Comparison of ENCODE assay signal across 8 cellular contexts in genomic region chr2:117470311-117471095, GRCh38.
DNase-seq lines count a peak whose midpoint lies in the region; ATAC-seq and TF ChIP-seq lines count a peak whose summit lies in the region.

No MANE protein-coding gene starts in this region.

- H3K36me3 ChIP-seq in Peyer's patch (no peaks in the 10 kb centered on the region), upper lobe of left lung (no peaks in the 10 kb centered on the region)

- H3K4me1 ChIP-seq in Peyer's patch (no peaks in the 10 kb centered on the region), upper lobe of left lung (no peaks in the 10 kb centered on the region)

- H3K9me3 ChIP-seq in Peyer's patch (peaks cover 0 to 3% (median 0%) of the 10 kb centered on the region in 4 donors), upper lobe of left lung (peaks cover 0 to 2% (median 0%) of the 10 kb centered on the region in 4 donors)

- H3K4me3 ChIP-seq in Peyer's patch (no peak overlapping the region), upper lobe of left lung (no peak overlapping the region)

- peaks cover 12 to 14% of the 10 kb centered on the region in 2 donors for H3K9me3 Mint-ChIP-seq in stimulated activated naive CD8-positive, alpha-beta T cell treated with anti-CD3 and anti-CD28 coated beads, Interleukin-15, amount 100 ng/mL, for 72 hours

- H3K4me1 Mint-ChIP-seq in stimulated activated naive CD8-positive, alpha-beta T cell treated with anti-CD3 and anti-CD28 coated beads, Interleukin-15, amount 100 ng/mL, for 72 hours = no peaks in the 10 kb centered on the region

- H3K27me3 ChIP-seq in Peyer's patch (no peaks in the 10 kb centered on the region), upper lobe of left lung (no peaks in the 10 kb centered on the region)

- peak; percentile 8 for DNase-seq in stimulated activated CD4-positive, alpha-beta T cell treated with anti-CD3 and anti-CD28 coated beads, Interleukin-1b, Interleukin-23, amount 100 ng/mL, for 48 hours
- DNase-seq in stimulated activated CD4-positive, alpha-beta T cell treated with anti-CD3 and anti-CD28 coated beads, Interleukin-12 subunit alpha, Interleukin-12 subunit beta, amount 100 ng/mL, for 4 hours = no peak
- peak; percentile 29 for DNase-seq in HK-2 (ENCODE audit: unreplicated experiment)
- peak in 1 of 3 donors; percentile 54 for DNase-seq in Peyer's patch
- DNase-seq in foreskin melanocyte = peak; percentile 7
- DNase-seq in stimulated activated naive CD8-positive, alpha-beta T cell treated with anti-CD3 and anti-CD28 coated beads, Interleukin-15, amount 100 ng/mL, for 72 hours = peak; percentile 7 to 20
- no peak for DNase-seq in activated gamma-delta T cell treated with Interleukin-2 at 50 U/mL for 16 hours
- no peak for DNase-seq in upper lobe of left lung

- no peak for ATAC-seq in stimulated activated naive CD8-positive, alpha-beta T cell treated with anti-CD3 and anti-CD28 coated beads, Interleukin-15, amount 100 ng/mL, for 72 hours
- no peak for ATAC-seq in upper lobe of left lung (ENCODE audit: low FRiP score in 2 of 2)

- H3K4me3 Mint-ChIP-seq in stimulated activated naive CD8-positive, alpha-beta T cell treated with anti-CD3 and anti-CD28 coated beads, Interleukin-15, amount 100 ng/mL, for 72 hours = no peak overlapping the region

- no peak for TF ChIP-seq EP300 in upper lobe of left lung (IDR thresholded peaks at IDR 0.05)

- H3K27ac ChIP-seq in Peyer's patch (no peak overlapping the region), upper lobe of left lung (no peak overlapping the region)

- TF ChIP-seq CTCF in Peyer's patch (IDR thresholded peaks at IDR 0.05) = peak in 4 of 6 experiments; percentile 46 to 69 (median 66)
- peak in 3 of 6 experiments; percentile 27 to 60 (median 40) for TF ChIP-seq CTCF in upper lobe of left lung (IDR thresholded peaks at IDR 0.05)

- H3K27ac Mint-ChIP-seq in stimulated activated naive CD8-positive, alpha-beta T cell treated with anti-CD3 and anti-CD28 coated beads, Interleukin-15, amount 100 ng/mL, for 72 hours = no peak overlapping the region

- 63 to 71% methylated on average over 6 to 7 of the region's 7 CpGs for WGBS in upper lobe of left lung, 2 donors

- TF ChIP-seq POLR2A in Peyer's patch (IDR thresholded peaks at IDR 0.05) (no peak), upper lobe of left lung (IDR thresholded peaks at IDR 0.05) (no peak)

- no peaks in the 10 kb centered on the region for H3K27me3 Mint-ChIP-seq in stimulated activated naive CD8-positive, alpha-beta T cell treated with anti-CD3 and anti-CD28 coated beads, Interleukin-15, amount 100 ng/mL, for 72 hours

Comparison
In these comparisons a context has a peak if more than half of its experiments do, and no peak if none do; other contexts are left out.
1. DNase-seq: peak in stimulated activated CD4-positive, alpha-beta T cell treated with anti-CD3 and anti-CD28 coated beads, Interleukin-1b, Interleukin-23, amount 100 ng/mL, for 48 hours (single experiment), HK-2 (single experiment), foreskin melanocyte (single experiment) and stimulated activated naive CD8-positive, alpha-beta T cell treated with anti-CD3 and anti-CD28 coated beads, Interleukin-15, amount 100 ng/mL, for 72 hours (2 of 2); none in stimulated activated CD4-positive, alpha-beta T cell treated with anti-CD3 and anti-CD28 coated beads, Interleukin-12 subunit alpha, Interleukin-12 subunit beta, amount 100 ng/mL, for 4 hours (single experiment), activated gamma-delta T cell treated with Interleukin-2 at 50 U/mL for 16 hours (single experiment) and upper lobe of left lung (0 of 2).